In the genomic region with DNA sequence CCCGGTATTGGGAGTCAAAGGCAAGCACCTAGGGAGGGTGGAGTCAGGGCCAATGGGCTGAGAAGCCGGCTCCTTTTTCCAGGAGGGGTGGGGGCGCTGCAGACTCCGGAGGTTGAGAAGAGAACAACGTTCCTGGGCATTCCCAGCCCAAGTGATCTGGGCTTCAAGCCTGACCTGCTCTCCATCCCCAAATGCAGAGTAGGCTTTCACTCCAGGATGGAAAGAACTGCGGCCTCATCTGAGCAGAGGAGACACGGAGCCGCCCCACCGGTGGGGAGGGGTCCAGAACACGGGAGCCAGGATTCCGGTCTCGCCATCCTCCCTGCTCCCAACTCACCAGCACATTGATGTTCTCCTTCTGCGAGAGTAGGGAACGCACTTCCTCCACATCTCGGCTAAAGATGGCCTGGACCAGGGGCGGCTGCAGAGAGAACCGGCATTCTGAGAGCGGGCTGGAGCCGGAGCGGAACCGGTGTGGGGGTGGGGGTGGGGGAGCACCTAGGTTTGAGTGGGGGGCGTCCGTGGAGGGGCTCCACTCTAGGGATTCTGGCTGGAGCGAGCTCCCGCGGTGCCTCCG, we compare ENCODE assay signal across 8 cellular contexts. TPM values are rescaled to one million over a fixed set of nuclear protein-coding genes. Genes with fewer than 3 reads are reported as not detected.
DNase-seq lines count a peak whose midpoint lies in the region; ATAC-seq, FAIRE-seq and TF ChIP-seq lines count a peak whose summit lies in the region.

No MANE protein-coding gene starts in this region.

- CTCF ChIA-PET in activated CD8-positive, alpha-beta T cell treated with anti-CD3 and anti-CD28 coated beads, Interleukin-2, amount 10 ng/mL, durations not matched to agents 7 days and 5 days (lab: Charles Lee): interaction anchor here (0.6 to 3.0 kb wide), 24 partner anchors 9 to 206 kb away, joined by 3 to 18 read pairs (median 4); a partner anchor contains a TSS

- H3K36me3 Mint-ChIP-seq in activated CD8-positive, alpha-beta T cell treated with anti-CD3 and anti-CD28 coated beads, Interleukin-2, amount 10 ng/mL, durations not matched to agents 7 days and 5 days (ENCODE audit: low read depth): peaks cover 28% of the 10 kb centered on the region

- H3K27ac ChIP-seq in ACC112 (ENCODE audit: low read depth, low read length) (peak overlapping the region; percentile 40), left ventricle myocardium inferior (replicated peaks) (peak overlapping the region; percentile 97), rectal smooth muscle tissue (ENCODE audit: low read depth, low read length) (peak overlapping the region; percentile 83)

- peak overlapping the region; percentile 75 for H3K27ac Mint-ChIP-seq in activated CD8-positive, alpha-beta T cell treated with anti-CD3 and anti-CD28 coated beads, Interleukin-2, amount 10 ng/mL, durations not matched to agents 7 days and 5 days

- H3K27me3 ChIP-seq in ACC112 (ENCODE audit: insufficient read depth, low read length) (no peaks in the 10 kb centered on the region), left ventricle myocardium inferior (ENCODE audit: low read depth) (no peaks in the 10 kb centered on the region), rectal smooth muscle tissue (ENCODE audit: control insufficient read depth, insufficient read depth, low read length) (no peaks in the 10 kb centered on the region)

- peaks cover 20% of the 10 kb centered on the region for H3K4me1 Mint-ChIP-seq in activated CD8-positive, alpha-beta T cell treated with anti-CD3 and anti-CD28 coated beads, Interleukin-2, amount 10 ng/mL, durations not matched to agents 7 days and 5 days (ENCODE audit: low read depth)

- peak overlapping the region; percentile 32 for H3K9ac ChIP-seq in rectal smooth muscle tissue (ENCODE audit: low read length)

- TF ChIP-seq EP300 in Ishikawa (IDR thresholded peaks at IDR 0.05; ENCODE audit: borderline replicate concordance): no peak

- FAIRE-seq in D721Med (lab: Jason Lieb, UNC): no peak

- H3K9me3 ChIP-seq in left ventricle myocardium inferior (replicated peaks): no peaks in the 10 kb centered on the region

- peaks cover 36% of the 10 kb centered on the region for H3K4me1 ChIP-seq in ACC112 (ENCODE audit: control insufficient read depth, insufficient read depth, low read length, unreplicated experiment)
- H3K4me1 ChIP-seq in left ventricle myocardium inferior: peaks cover 37% of the 10 kb centered on the region
- peaks cover 14% of the 10 kb centered on the region for H3K4me1 ChIP-seq in rectal smooth muscle tissue (ENCODE audit: control insufficient read depth, insufficient read depth, low read length)

- ATAC-seq in activated CD8-positive, alpha-beta T cell treated with anti-CD3 and anti-CD28 coated beads, Interleukin-2, amount 10 ng/mL, durations not matched to agents 7 days and 5 days: peak; percentile 25

- H3K27me3 Mint-ChIP-seq in activated CD8-positive, alpha-beta T cell treated with anti-CD3 and anti-CD28 coated beads, Interleukin-2, amount 10 ng/mL, durations not matched to agents 7 days and 5 days (ENCODE audit: low read depth): no peaks in the 10 kb centered on the region

- intact Hi-C loops in left ventricle myocardium inferior (cut with micrococcal nuclease): no loop called here

- H2AFZ ChIP-seq in ACC112 (ENCODE audit: low read length, unreplicated experiment): peak overlapping the region; percentile 78

- DNase-seq in activated CD8-positive, alpha-beta T cell treated with anti-CD3 and anti-CD28 coated beads, Interleukin-2, amount 10 ng/mL, durations not matched to agents 7 days and 5 days: peak; percentile 26
- no peak for DNase-seq in left ventricle myocardium inferior
- no peak for DNase-seq in D721Med (ENCODE audit: insufficient read length, low spot score)
- no peak for DNase-seq in A172 (ENCODE audit: low spot score)

- H3K36me3 ChIP-seq in ACC112 (ENCODE audit: insufficient read depth, low read length): peaks cover 26% of the 10 kb centered on the region
- H3K36me3 ChIP-seq in left ventricle myocardium inferior: peaks cover 41% of the 10 kb centered on the region
- peaks cover 23% of the 10 kb centered on the region for H3K36me3 ChIP-seq in rectal smooth muscle tissue (ENCODE audit: control insufficient read depth, insufficient read depth, low read length)

- H3K4me3 ChIP-seq in ACC112 (ENCODE audit: low read depth, low read length) (peak overlapping the region; percentile 90), left ventricle myocardium inferior (peak overlapping the region; percentile 98), rectal smooth muscle tissue (ENCODE audit: low read length) (peak overlapping the region; percentile 61)

- H3K79me2 ChIP-seq in ACC112 (ENCODE audit: control insufficient read depth, insufficient read depth, low read length, unreplicated experiment): peaks cover 50% of the 10 kb centered on the region

- 0 out of 2 replicates have a peak, but pooled peaks have one; percentile 18 for TF ChIP-seq CTCF in GM12874 (IDR thresholded peaks at IDR 0.05; ENCODE audit: insufficient read depth, low read depth, low read length)
- TF ChIP-seq CTCF in left ventricle myocardium inferior (IDR thresholded peaks at IDR 0.05; ENCODE audit: borderline replicate concordance): no peak
- TF ChIP-seq CTCF in D721Med (IDR thresholded peaks at IDR 0.05; ENCODE audit: insufficient read depth, missing control alignments): no peak

- TF ChIP-seq RAD21 in Ishikawa (IDR thresholded peaks at IDR 0.05; ENCODE audit: low read depth): no peak

- H3K9me3 Mint-ChIP-seq in activated CD8-positive, alpha-beta T cell treated with anti-CD3 and anti-CD28 coated beads, Interleukin-2, amount 10 ng/mL, durations not matched to agents 7 days and 5 days (ENCODE audit: insufficient read depth): no peaks in the 10 kb centered on the region

- POLR2A ChIA-PET in activated CD8-positive, alpha-beta T cell treated with anti-CD3 and anti-CD28 coated beads, Interleukin-2, amount 10 ng/mL, durations not matched to agents 7 days and 5 days (lab: Charles Lee): interaction anchor here (0.7 to 1.3 kb wide), 6 partner anchors 9 to 79 kb away, joined by 3 to 7 read pairs (median 3); a partner anchor contains a TSS

- peak overlapping the region; percentile 83 for H3K4me3 Mint-ChIP-seq in activated CD8-positive, alpha-beta T cell treated with anti-CD3 and anti-CD28 coated beads, Interleukin-2, amount 10 ng/mL, durations not matched to agents 7 days and 5 days

TF ChIP-seq in Ishikawa, 13 proteins besides CTCF, POLR2A, EP300 and RAD21:
- TF ChIP-seq, protein P1, sequence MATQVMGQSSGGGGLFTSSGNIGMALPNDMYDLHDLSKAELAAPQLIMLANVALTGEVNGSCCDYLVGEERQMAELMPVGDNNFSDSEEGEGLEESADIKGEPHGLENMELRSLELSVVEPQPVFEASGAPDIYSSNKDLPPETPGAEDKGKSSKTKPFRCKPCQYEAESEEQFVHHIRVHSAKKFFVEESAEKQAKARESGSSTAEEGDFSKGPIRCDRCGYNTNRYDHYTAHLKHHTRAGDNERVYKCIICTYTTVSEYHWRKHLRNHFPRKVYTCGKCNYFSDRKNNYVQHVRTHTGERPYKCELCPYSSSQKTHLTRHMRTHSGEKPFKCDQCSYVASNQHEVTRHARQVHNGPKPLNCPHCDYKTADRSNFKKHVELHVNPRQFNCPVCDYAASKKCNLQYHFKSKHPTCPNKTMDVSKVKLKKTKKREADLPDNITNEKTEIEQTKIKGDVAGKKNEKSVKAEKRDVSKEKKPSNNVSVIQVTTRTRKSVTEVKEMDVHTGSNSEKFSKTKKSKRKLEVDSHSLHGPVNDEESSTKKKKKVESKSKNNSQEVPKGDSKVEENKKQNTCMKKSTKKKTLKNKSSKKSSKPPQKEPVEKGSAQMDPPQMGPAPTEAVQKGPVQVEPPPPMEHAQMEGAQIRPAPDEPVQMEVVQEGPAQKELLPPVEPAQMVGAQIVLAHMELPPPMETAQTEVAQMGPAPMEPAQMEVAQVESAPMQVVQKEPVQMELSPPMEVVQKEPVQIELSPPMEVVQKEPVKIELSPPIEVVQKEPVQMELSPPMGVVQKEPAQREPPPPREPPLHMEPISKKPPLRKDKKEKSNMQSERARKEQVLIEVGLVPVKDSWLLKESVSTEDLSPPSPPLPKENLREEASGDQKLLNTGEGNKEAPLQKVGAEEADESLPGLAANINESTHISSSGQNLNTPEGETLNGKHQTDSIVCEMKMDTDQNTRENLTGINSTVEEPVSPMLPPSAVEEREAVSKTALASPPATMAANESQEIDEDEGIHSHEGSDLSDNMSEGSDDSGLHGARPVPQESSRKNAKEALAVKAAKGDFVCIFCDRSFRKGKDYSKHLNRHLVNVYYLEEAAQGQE (IDR thresholded peaks at IDR 0.05; ENCODE audit: low read depth): no peak
- TF ChIP-seq CREB1 (IDR thresholded peaks at IDR 0.05; ENCODE audit: low read depth) (no peak), ZBTB7A (IDR thresholded peaks at IDR 0.05; ENCODE audit: low read depth) (peak; percentile 25; the same call in 1 of the 2 replicates)
- TF ChIP-seq, protein P2, sequence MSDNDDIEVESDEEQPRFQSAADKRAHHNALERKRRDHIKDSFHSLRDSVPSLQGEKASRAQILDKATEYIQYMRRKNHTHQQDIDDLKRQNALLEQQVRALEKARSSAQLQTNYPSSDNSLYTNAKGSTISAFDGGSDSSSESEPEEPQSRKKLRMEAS (IDR thresholded peaks at IDR 0.05): no peak

RNA-seq across cellular contexts. Expression of a gene that starts 0.6 kb away (rescaled TPM):
- 10 to 100 TPM; 54.5 to 55.0 TPM for total RNA-seq in activated CD8-positive, alpha-beta T cell treated with anti-CD3 and anti-CD28 coated beads, Interleukin-2, amount 10 ng/mL, durations not matched to agents 7 days and 5 days
- total RNA-seq in left ventricle myocardium inferior: 25.1 TPM
- total RNA-seq in A172 (2014; rRNA removed; shearing (Covaris generic)): 33.4 and 34.0 TPM in 2 replicates

RNA-seq across cellular contexts. Expression of a gene that starts 9.2 kb away (rescaled TPM):
- total RNA-seq in activated CD8-positive, alpha-beta T cell treated with anti-CD3 and anti-CD28 coated beads, Interleukin-2, amount 10 ng/mL, durations not matched to agents 7 days and 5 days: 10 to 100 TPM; 19.6 to 19.7 TPM
- 203 TPM for total RNA-seq in left ventricle myocardium inferior
- total RNA-seq in A172 (2014; rRNA removed; shearing (Covaris generic)): 21.5 and 34.6 TPM in 2 replicates

RNA-seq across cellular contexts. Expression of a gene that starts 27.7 kb away (rescaled TPM):
- under 1 TPM in 1 of 2 experiments, not detected in 1; 0.52 TPM for total RNA-seq in activated CD8-positive, alpha-beta T cell treated with anti-CD3 and anti-CD28 coated beads, Interleukin-2, amount 10 ng/mL, durations not matched to agents 7 days and 5 days
- not detected for total RNA-seq in left ventricle myocardium inferior
- total RNA-seq in A172 (2014; rRNA removed; shearing (Covaris generic)): not detected in 2 replicates

RNA-seq across cellular contexts. Expression of a gene that starts 33.4 kb away (rescaled TPM):
- total RNA-seq in activated CD8-positive, alpha-beta T cell treated with anti-CD3 and anti-CD28 coated beads, Interleukin-2, amount 10 ng/mL, durations not matched to agents 7 days and 5 days: 10 to 100 TPM; 64.3 to 69.5 TPM
- total RNA-seq in left ventricle myocardium inferior: 20.3 TPM
- total RNA-seq in A172 (2014; rRNA removed; shearing (Covaris generic)): 60.9 and 65.0 TPM in 2 replicates

RNA-seq across cellular contexts. Expression of a gene that starts 35.9 kb away (rescaled TPM):
- total RNA-seq in activated CD8-positive, alpha-beta T cell treated with anti-CD3 and anti-CD28 coated beads, Interleukin-2, amount 10 ng/mL, durations not matched to agents 7 days and 5 days: 10 to 100 TPM; 27.9 to 32.9 TPM
- total RNA-seq in left ventricle myocardium inferior: 51.4 TPM
- 51.8 and 52.9 TPM in 2 replicates for total RNA-seq in A172 (2014; rRNA removed; shearing (Covaris generic))

Comparison
In these comparisons a context has a peak if more than half of its experiments do, and no peak if none do; other contexts are left out.
1. H3K27ac ChIP-seq: peak in every context shown above with its lines; median percentile 97 in left ventricle myocardium inferior; 83 in rectal smooth muscle tissue; 40 in ACC112.